ENCODE assay signal across 10 cellular contexts in genomic region chr12:62537544-62537943, GRCh38.
DNase-seq lines count a peak whose midpoint lies in the region; ATAC-seq and TF ChIP-seq lines count a peak whose summit lies in the region.
"Had no signal": no experiment of that assay in that cellular context is flagged by ENCODE, and none has a peak within 500 bp of the region (broad histone marks: within the 10 kb centered on the region; RNA-seq: fewer than 3 reads in every experiment).

No MANE protein-coding gene starts in this region.

- TF ChIP-seq CTCF in HEK293 (tag by site-specific recombination; IDR thresholded peaks at IDR 0.05), result no peak
- no peak for TF ChIP-seq CTCF in PC-3 (conservative IDR thresholded peaks at IDR 0.05; ENCODE audit: low read depth, low read length)

- ATAC-seq in PC-3 (no peak), GM18907 (IDR thresholded peaks at IDR 0.05; ENCODE audit: unreplicated experiment) (no peak)

- no peaks in the 10 kb centered on the region for H3K79me2 ChIP-seq in PC-3 (ENCODE audit: low read length)

- intact Hi-C loops in PC-3 (cut with micrococcal nuclease), result no loop called here

- H3K9ac ChIP-seq in PC-3 (ENCODE audit: low read length), result no peak overlapping the region

- CTCF ChIA-PET in HEK293 (lab: Yijun Ruan, JAX), result interaction anchor here (0.9 kb wide), 1 partner anchor 9 kb away, joined by 4 read pairs; no protein-coding TSS in a partner anchor
- CTCF ChIA-PET in PC-3 (lab: Charles Lee), result no interaction called here

- H2AFZ ChIP-seq in PC-3 (ENCODE audit: low read length), result no peak overlapping the region

- BruUV-seq in PC-3 (replicated peaks; lab: Mats Ljungman, UMichigan), result no TSS peak

- POLR2A ChIA-PET in HEK293 (lab: Yijun Ruan, JAX), result no interaction called here
- POLR2A ChIA-PET in PC-3 (lab: Charles Lee; ENCODE audit: unreplicated experiment), result no interaction called here

- peaks cover 47 to 51% of the 10 kb centered on the region in 2 experiments for H3K36me3 ChIP-seq in HEK293 (ENCODE audit: control insufficient read depth in 2 of 2, insufficient read depth in 1 of 2, low read length in 2 of 2)
- H3K36me3 ChIP-seq in PC-3 (ENCODE audit: low read depth, low read length), result peaks cover 20% of the 10 kb centered on the region; the same call in 1 of the 2 replicates

- H3K4me3 ChIP-seq in HEK293 (ENCODE audit: low read depth, low read length) (no peak overlapping the region), PC-3 (ENCODE audit: low read length) (no peak overlapping the region)
- H3K4me3 ChIP-seq: right lobe of liver had no signal

- H3K4me1 ChIP-seq in HEK293 (ENCODE audit: control insufficient read depth, insufficient read depth, low read length) (no peaks in the 10 kb centered on the region), PC-3 (ENCODE audit: insufficient read depth, low read length) (no peaks in the 10 kb centered on the region)

- no peaks in the 10 kb centered on the region for H4K20me1 ChIP-seq in PC-3 (ENCODE audit: low read length)

- H3K27ac ChIP-seq in HEK293 (ENCODE audit: extremely low read depth, low read depth, low read length) (no peak overlapping the region), PC-3 (ENCODE audit: low read length) (no peak overlapping the region)
- H3K27ac ChIP-seq: HL-60 had no signal

- no peak overlapping the region for H3K4me2 ChIP-seq in PC-3 (ENCODE audit: low read length)

- DNase-seq in PC-3 (peak; percentile 7), erythroblast (lab: John Stamatoyannopoulos, UW) (peak; percentile 14 to 37), pulmonary artery endothelial cell (ENCODE audit: low read depth, low spot score) (peak; percentile 53), NCI-H510A (lab: John Stamatoyannopoulos, UW) (no peak), NCI-H1436 (lab: John Stamatoyannopoulos, UW) (no peak)
- DNase-seq: NCI-H510A treated with DMSO at 0.1 percent for 48 hours had no signal

- TF ChIP-seq POLR2A in erythroblast (IDR thresholded peaks at IDR 0.05; ENCODE audit: low read length), result no peak

- no peaks in the 10 kb centered on the region for H3K9me3 ChIP-seq in HEK293 (ENCODE audit: control insufficient read depth, insufficient read depth, low read depth, low read length)
- H3K9me3 ChIP-seq in PC-3 (ENCODE audit: low read length), result no peaks in the 10 kb centered on the region
- H3K9me3 ChIP-seq: right lobe of liver had no signal

- no peaks in the 10 kb centered on the region for H3F3A ChIP-seq in PC-3 (ENCODE audit: low read length, unreplicated experiment)

- no peaks in the 10 kb centered on the region for H3K9me2 ChIP-seq in PC-3 (replicated peaks; ENCODE audit: low read length)

- H3K27me3 ChIP-seq in PC-3 (ENCODE audit: low read length), result no peaks in the 10 kb centered on the region
- H3K27me3 ChIP-seq: right lobe of liver had no signal

TF ChIP-seq in HEK293, 187 proteins besides CTCF, POLR2A, EP300 and RAD21:
- 0 out of 2 replicates have a peak, but pooled peaks have one; percentile 15 for TF ChIP-seq ZNF677 (tag by site-specific recombination; IDR thresholded peaks at IDR 0.05)
- TF ChIP-seq ZNF394 (tag by site-specific recombination; IDR thresholded peaks at IDR 0.05; ENCODE audit: borderline replicate concordance), result no peak
- peak; percentile 71; the same call in 1 of the 2 replicates for TF ChIP-seq MZF1 (tag by site-specific recombination; IDR thresholded peaks at IDR 0.05; ENCODE audit: borderline replicate concordance)
- no peak for TF ChIP-seq ZNF585B (tag by site-specific recombination; IDR thresholded peaks at IDR 0.05)
- no peak for TF ChIP-seq ZNF768 (tag by site-specific recombination; IDR thresholded peaks at IDR 0.05)

Comparison
In these comparisons a context has a peak if more than half of its experiments do, and no peak if none do; other contexts are left out.
1. DNase-seq: peak in PC-3 (single experiment), erythroblast (2 of 2) and pulmonary artery endothelial cell (single experiment); none in NCI-H510A (single experiment) and NCI-H1436 (single experiment).